ENCODE assay signal across 23 cellular contexts in the genomic region with DNA sequence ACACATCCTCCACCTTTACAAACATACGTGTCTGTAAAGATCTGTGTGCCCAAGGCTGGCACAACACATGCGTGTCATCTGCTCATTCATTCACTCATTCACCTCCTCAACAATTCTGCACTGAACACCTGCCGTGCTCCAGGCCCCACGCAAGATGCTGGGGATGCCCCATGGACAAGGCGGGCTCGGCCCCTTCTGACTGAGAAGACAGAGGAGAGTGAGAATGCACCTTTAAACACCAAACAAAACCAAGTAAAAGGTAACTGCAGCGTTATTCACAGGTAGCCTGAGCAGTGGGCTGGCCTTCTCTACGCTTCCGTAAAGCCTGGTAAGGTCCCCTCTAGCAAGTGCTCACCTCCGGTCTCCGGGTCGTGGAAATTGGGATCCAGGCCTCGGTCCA.
"Had no signal": no experiment of that assay in that cellular context is flagged by ENCODE, and none has a peak within 500 bp of the region (broad histone marks: within the 10 kb centered on the region; RNA-seq: fewer than 3 reads in every experiment).

No MANE protein-coding gene starts in this region.

- FAIRE-seq: endometrium, islet of Langerhans, keratinocyte had no signal

- DNase-seq: colonic mucosa; cortex of kidney; effector CD8-positive, alpha-beta T cell; effector memory CD8-positive, alpha-beta T cell; endodermal cell; erythroblast; esophagus squamous epithelium; foreskin fibroblast; foreskin melanocyte; gastrocnemius medialis; glutamatergic neuron; head of caudate nucleus; heart right ventricle; hippocampal formation; left cardiac atrium; left ventricle myocardium superior; lower lobe of right lung; mesenchymal stem cell; mucosa of descending colon had no signal

- H3K4me3 ChIP-seq: colonic mucosa, esophagus squamous epithelium, gastrocnemius medialis, heart right ventricle, left lung, lower lobe of right lung, mucosa of descending colon had no signal

- H3K27me3 ChIP-seq: colonic mucosa had no signal

- H3K36me3 ChIP-seq: colonic mucosa, esophagus squamous epithelium, gastrocnemius medialis, heart right ventricle, left lung had no signal
